Comparison of ENCODE assay signal across 33 cellular contexts in genomic region chr17:41483531-41483930, GRCh38. TPM values are rescaled to one million over a fixed set of nuclear protein-coding genes. Genes with fewer than 3 reads are reported as not detected.
"Had no signal": no experiment of that assay in that cellular context is flagged by ENCODE, and none has a peak within 500 bp of the region (broad histone marks: within the 10 kb centered on the region; RNA-seq: fewer than 3 reads in every experiment).

No MANE protein-coding gene starts in this region.

- DNase-seq: activated CD4-positive, alpha-beta memory T cell treated with anti-CD3 and anti-CD28 coated beads for 36 hours; activated CD4-positive, alpha-beta T cell treated with anti-CD3 and anti-CD28 coated beads, Interleukin-2, amount 50 U/mL, for 1 hour; activated CD8-positive, alpha-beta memory T cell treated with anti-CD3 and anti-CD28 coated beads, Interleukin-2, amount 50 U/mL, for 4 hours; activated gamma-delta T cell treated with Interleukin-2 at 50 U/mL for 16 hours; activated naive CD4-positive, alpha-beta T cell treated with anti-CD3 and anti-CD28 coated beads for 36 hours; activated T-cell treated with anti-CD3 and anti-CD28 coated beads for 4 hours; activated T-cell treated with anti-CD3 and anti-CD28 coated beads, Interleukin-2, amount 50 U/mL, for 4 hours; adrenal gland; anterior cingulate cortex; caudate nucleus; MM.1S; MV-4-11; NCI-H1436 treated with DMSO at 0.1 percent for 48 hours; NCI-H187; NCI-H2029 treated with DMSO at 0.1 percent for 48 hours; NCI-H2107; NCI-H2171; NCI-H510A; NCI-H526; NCI-H748 treated with DMSO at 0.1 percent for 48 hours; NK-92 treated with Interleukin-12 subunit alpha and Interleukin-12 subunit beta, amount 100 ng/mL, for 24 hours; PC-9; Right ventricle myocardium superior; SW 1271; T-helper 1 cell; T1000 had no signal

- H3K9ac ChIP-seq: KMS-11 had no signal

- H3K4me3 Mint-ChIP-seq: activated CD4-positive, alpha-beta memory T cell treated with anti-CD3 and anti-CD28 coated beads for 36 hours; activated naive CD4-positive, alpha-beta T cell treated with anti-CD3 and anti-CD28 coated beads for 36 hours; activated T-cell treated with anti-CD3 and anti-CD28 coated beads, Interleukin-2, amount 50 U/mL, for 4 hours; activated T-helper 1 cell treated with anti-CD3 and anti-CD28 coated beads, Interleukin-12 subunit alpha, Interleukin-12 subunit beta, Interleukin-2, Interleukin-4 antibody, amounts not matched to agents 30 ng/mL and 10 ng/mL and 1 ng/mL, durations not matched to agents 14 hours and 24 hours and 36 hours; brain had no signal

- H3K27ac Mint-ChIP-seq: activated CD4-positive, alpha-beta memory T cell treated with anti-CD3 and anti-CD28 coated beads for 36 hours; activated naive CD4-positive, alpha-beta T cell treated with anti-CD3 and anti-CD28 coated beads for 36 hours; activated naive CD4-positive, alpha-beta T cell treated with anti-CD3 and anti-CD28 coated beads, Interleukin-2, amount 50 U/mL, for 72 hours; activated T-helper 1 cell treated with anti-CD3 and anti-CD28 coated beads, Interleukin-12 subunit alpha, Interleukin-12 subunit beta, Interleukin-2, Interleukin-4 antibody, amounts not matched to agents 30 ng/mL and 10 ng/mL and 1 ng/mL, durations not matched to agents 14 hours and 24 hours and 36 hours had no signal

- H3K4me3 ChIP-seq: adrenal gland, PC-9 had no signal

- H3K9me3 ChIP-seq: adrenal gland had no signal

- H3K27ac ChIP-seq: adrenal gland, KMS-11, PC-9 had no signal

- H3K9me3 Mint-ChIP-seq: activated CD4-positive, alpha-beta memory T cell treated with anti-CD3 and anti-CD28 coated beads for 36 hours; activated naive CD4-positive, alpha-beta T cell treated with anti-CD3 and anti-CD28 coated beads for 36 hours; activated naive CD4-positive, alpha-beta T cell treated with anti-CD3 and anti-CD28 coated beads, Interleukin-2, amount 50 U/mL, for 72 hours; activated T-cell treated with anti-CD3 and anti-CD28 coated beads, Interleukin-2, amount 50 U/mL, for 4 hours; activated T-helper 1 cell treated with anti-CD3 and anti-CD28 coated beads, Interleukin-12 subunit alpha, Interleukin-12 subunit beta, Interleukin-2, Interleukin-4 antibody, amounts not matched to agents 30 ng/mL and 10 ng/mL and 1 ng/mL, durations not matched to agents 14 hours and 24 hours and 36 hours had no signal

- H3K27me3 Mint-ChIP-seq: activated CD4-positive, alpha-beta memory T cell treated with anti-CD3 and anti-CD28 coated beads for 36 hours had no signal

- H3K36me3 ChIP-seq: adrenal gland had no signal

- H3K36me3 Mint-ChIP-seq: activated CD4-positive, alpha-beta memory T cell treated with anti-CD3 and anti-CD28 coated beads for 36 hours; activated naive CD4-positive, alpha-beta T cell treated with anti-CD3 and anti-CD28 coated beads, Interleukin-2, amount 50 U/mL, for 72 hours; brain had no signal

- H3K27me3 ChIP-seq: adrenal gland had no signal

- H3K4me2 ChIP-seq: KMS-11, PC-9 had no signal

- H3K4me1 ChIP-seq: adrenal gland had no signal

- ATAC-seq: activated naive CD4-positive, alpha-beta T cell treated with anti-CD3 and anti-CD28 coated beads, Interleukin-2, amount 50 U/mL, for 72 hours; activated T-cell treated with anti-CD3 and anti-CD28 coated beads, Interleukin-2, amount 50 U/mL, for 4 hours had no signal

RNA-seq across cellular contexts. Expression of gene KRT35, which starts 2.6 kb away (rescaled TPM):
- total RNA-seq: activated CD4-positive, alpha-beta memory T cell treated with anti-CD3 and anti-CD28 coated beads for 36 hours; activated naive CD4-positive, alpha-beta T cell treated with anti-CD3 and anti-CD28 coated beads for 36 hours; activated naive CD4-positive, alpha-beta T cell treated with anti-CD3 and anti-CD28 coated beads, Interleukin-2, amount 50 U/mL, for 72 hours; activated T-cell treated with anti-CD3 and anti-CD28 coated beads, Interleukin-2, amount 50 U/mL, for 4 hours; activated T-helper 1 cell treated with anti-CD3 and anti-CD28 coated beads, Interleukin-12 subunit alpha, Interleukin-12 subunit beta, Interleukin-2, Interleukin-4 antibody, amounts not matched to agents 30 ng/mL and 10 ng/mL and 1 ng/mL, durations not matched to agents 14 hours and 24 hours and 36 hours; adrenal gland; bronchial epithelial cell; LHCN-M2; PC-9; Right ventricle myocardium superior; T-helper 2 cell treated with Interferon-gamma antibody and Interleukin-4, amounts not matched to agents 100 ng/mL and 5 ng/mL, for 36 hours had no signal
- polyA plus RNA-seq: adrenal gland had no signal

RNA-seq across cellular contexts. Expression of gene KRT36, which starts 6.2 kb away (rescaled TPM):
- total RNA-seq: activated CD4-positive, alpha-beta memory T cell treated with anti-CD3 and anti-CD28 coated beads for 36 hours; activated naive CD4-positive, alpha-beta T cell treated with anti-CD3 and anti-CD28 coated beads for 36 hours; activated naive CD4-positive, alpha-beta T cell treated with anti-CD3 and anti-CD28 coated beads, Interleukin-2, amount 50 U/mL, for 72 hours; activated T-cell treated with anti-CD3 and anti-CD28 coated beads, Interleukin-2, amount 50 U/mL, for 4 hours; activated T-helper 1 cell treated with anti-CD3 and anti-CD28 coated beads, Interleukin-12 subunit alpha, Interleukin-12 subunit beta, Interleukin-2, Interleukin-4 antibody, amounts not matched to agents 30 ng/mL and 10 ng/mL and 1 ng/mL, durations not matched to agents 14 hours and 24 hours and 36 hours; LHCN-M2; PC-9; Right ventricle myocardium superior; T-helper 2 cell treated with Interferon-gamma antibody and Interleukin-4, amounts not matched to agents 100 ng/mL and 5 ng/mL, for 36 hours had no signal
- polyA plus RNA-seq: adrenal gland had no signal

RNA-seq across cellular contexts. Expression of gene KRT32, which starts 16.3 kb away (rescaled TPM):
- total RNA-seq: activated CD4-positive, alpha-beta memory T cell treated with anti-CD3 and anti-CD28 coated beads for 36 hours; activated naive CD4-positive, alpha-beta T cell treated with anti-CD3 and anti-CD28 coated beads for 36 hours; activated naive CD4-positive, alpha-beta T cell treated with anti-CD3 and anti-CD28 coated beads, Interleukin-2, amount 50 U/mL, for 72 hours; activated T-cell treated with anti-CD3 and anti-CD28 coated beads, Interleukin-2, amount 50 U/mL, for 4 hours; activated T-helper 1 cell treated with anti-CD3 and anti-CD28 coated beads, Interleukin-12 subunit alpha, Interleukin-12 subunit beta, Interleukin-2, Interleukin-4 antibody, amounts not matched to agents 30 ng/mL and 10 ng/mL and 1 ng/mL, durations not matched to agents 14 hours and 24 hours and 36 hours; adrenal gland; bronchial epithelial cell; LHCN-M2; PC-9; Right ventricle myocardium superior; T-helper 2 cell treated with Interferon-gamma antibody and Interleukin-4, amounts not matched to agents 100 ng/mL and 5 ng/mL, for 36 hours had no signal
- polyA plus RNA-seq: adrenal gland had no signal

RNA-seq across cellular contexts. Expression of gene KRT13, which starts 21.9 kb away (rescaled TPM):
- total RNA-seq: activated CD4-positive, alpha-beta memory T cell treated with anti-CD3 and anti-CD28 coated beads for 36 hours; activated naive CD4-positive, alpha-beta T cell treated with anti-CD3 and anti-CD28 coated beads for 36 hours; activated naive CD4-positive, alpha-beta T cell treated with anti-CD3 and anti-CD28 coated beads, Interleukin-2, amount 50 U/mL, for 72 hours; activated T-cell treated with anti-CD3 and anti-CD28 coated beads, Interleukin-2, amount 50 U/mL, for 4 hours; activated T-helper 1 cell treated with anti-CD3 and anti-CD28 coated beads, Interleukin-12 subunit alpha, Interleukin-12 subunit beta, Interleukin-2, Interleukin-4 antibody, amounts not matched to agents 30 ng/mL and 10 ng/mL and 1 ng/mL, durations not matched to agents 14 hours and 24 hours and 36 hours; LHCN-M2; Right ventricle myocardium superior; T-helper 2 cell treated with Interferon-gamma antibody and Interleukin-4, amounts not matched to agents 100 ng/mL and 5 ng/mL, for 36 hours had no signal

RNA-seq across cellular contexts. Expression of gene KRT15, which starts 35.2 kb away (rescaled TPM):
- total RNA-seq: activated CD4-positive, alpha-beta memory T cell treated with anti-CD3 and anti-CD28 coated beads for 36 hours; activated naive CD4-positive, alpha-beta T cell treated with anti-CD3 and anti-CD28 coated beads for 36 hours; activated naive CD4-positive, alpha-beta T cell treated with anti-CD3 and anti-CD28 coated beads, Interleukin-2, amount 50 U/mL, for 72 hours; activated T-cell treated with anti-CD3 and anti-CD28 coated beads, Interleukin-2, amount 50 U/mL, for 4 hours; activated T-helper 1 cell treated with anti-CD3 and anti-CD28 coated beads, Interleukin-12 subunit alpha, Interleukin-12 subunit beta, Interleukin-2, Interleukin-4 antibody, amounts not matched to agents 30 ng/mL and 10 ng/mL and 1 ng/mL, durations not matched to agents 14 hours and 24 hours and 36 hours; Right ventricle myocardium superior; T-helper 2 cell treated with Interferon-gamma antibody and Interleukin-4, amounts not matched to agents 100 ng/mL and 5 ng/mL, for 36 hours had no signal
